Comparison of ENCODE assay signal across 2 cellular contexts in genomic region chr2:28345619-28346018, GRCh38.
TF ChIP-seq lines count a peak whose summit lies in the region.

No MANE protein-coding gene starts in this region.

TF ChIP-seq in liver, 16 proteins besides CTCF, POLR2A, EP300 and RAD21:
- TF ChIP-seq NR2F2 (IDR thresholded peaks at IDR 0.05) (no peak), JUND (IDR thresholded peaks at IDR 0.05) (no peak), YY1 (IDR thresholded peaks at IDR 0.05) (no peak), TAF1 (conservative IDR thresholded peaks at IDR 0.05) (no peak), RXRA (IDR thresholded peaks at IDR 0.05) (no peak), REST (IDR thresholded peaks at IDR 0.05) (no peak), EGR1 (IDR thresholded peaks at IDR 0.05; ENCODE audit: low read depth in 2 of 2) (no peak), SP1 (IDR thresholded peaks at IDR 0.05) (no peak), HNF4G (IDR thresholded peaks at IDR 0.05) (no peak), MAX (IDR thresholded peaks at IDR 0.05) (no peak), FOXA2 (IDR thresholded peaks at IDR 0.05) (no peak), ATF3 (IDR thresholded peaks at IDR 0.05) (no peak), HNF4A (conservative IDR thresholded peaks at IDR 0.05) (no peak)
TF ChIP-seq in liver: peak in this region for 0.

TF ChIP-seq in HepG2, 621 proteins besides CTCF, POLR2A, EP300 and RAD21:
- TF ChIP-seq KLF16 (CRISPR knock-in tag; IDR thresholded peaks at IDR 0.05) (no peak), ZNF619 (CRISPR knock-in tag; IDR thresholded peaks at IDR 0.05) (no peak), MAX (IDR thresholded peaks at IDR 0.05) (no peak), ZNF816 (CRISPR knock-in tag; IDR thresholded peaks at IDR 0.05; ENCODE audit: borderline replicate concordance) (no peak), IRF9 (CRISPR knock-in tag; IDR thresholded peaks at IDR 0.05; ENCODE audit: borderline replicate concordance) (no peak), BRF2 (CRISPR knock-in tag; IDR thresholded peaks at IDR 0.05) (no peak), FOSL1 (CRISPR knock-in tag; IDR thresholded peaks at IDR 0.05; ENCODE audit: borderline replicate concordance) (no peak), ATRX (CRISPR knock-in tag; IDR thresholded peaks at IDR 0.05; ENCODE audit: borderline replicate concordance) (no peak), KLF11 (CRISPR knock-in tag; IDR thresholded peaks at IDR 0.05) (no peak), ZSCAN9 (CRISPR knock-in tag; IDR thresholded peaks at IDR 0.05; ENCODE audit: borderline replicate concordance) (no peak), ARID3A (IDR thresholded peaks at IDR 0.05; ENCODE audit: low read depth, low read length) (no peak), ZNF136 (CRISPR knock-in tag; IDR thresholded peaks at IDR 0.05; ENCODE audit: low read depth) (no peak), PAX8 (CRISPR knock-in tag; IDR thresholded peaks at IDR 0.05; ENCODE audit: borderline replicate concordance) (no peak), MBD4 (IDR thresholded peaks at IDR 0.05; ENCODE audit: borderline replicate concordance, low read length) (no peak), GTF2F1 (IDR thresholded peaks at IDR 0.05; ENCODE audit: low read length) (no peak), ATF2 (CRISPR knock-in tag; IDR thresholded peaks at IDR 0.05) (no peak), TBX2 (CRISPR knock-in tag; IDR thresholded peaks at IDR 0.05; ENCODE audit: borderline replicate concordance) (no peak), ZNF878 (CRISPR knock-in tag; IDR thresholded peaks at IDR 0.05) (no peak)
TF ChIP-seq in HepG2: peak in this region for 0.
